Comparison of ENCODE assay signal across 1 cellular context in the genomic region with DNA sequence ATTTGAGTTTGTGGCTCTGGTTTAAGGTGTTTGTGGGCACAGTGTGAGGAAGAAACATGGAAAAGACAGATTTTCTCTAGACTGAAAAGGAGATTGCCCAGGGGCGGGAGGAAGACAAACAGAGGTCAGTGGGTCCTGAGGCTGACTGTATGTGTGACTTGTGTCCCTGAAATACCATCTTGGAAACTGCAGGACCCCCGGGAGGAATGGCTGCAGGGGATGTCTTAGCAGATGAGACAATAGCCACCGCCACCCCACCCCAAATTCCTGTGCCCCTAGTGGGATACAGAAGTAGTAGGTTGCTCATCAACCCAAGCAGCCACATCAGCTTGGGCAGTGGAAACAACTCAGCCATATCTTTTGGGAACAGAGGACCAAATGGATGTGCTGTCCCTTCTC.
TF ChIP-seq lines count a peak whose summit lies in the region.

No MANE protein-coding gene starts in this region.

TF ChIP-seq in HepG2, 621 proteins besides CTCF, POLR2A, EP300 and RAD21:
- TF ChIP-seq SOX6 (IDR thresholded peaks at IDR 0.05) = no peak
- TF ChIP-seq SOX6 (CRISPR knock-in tag; IDR thresholded peaks at IDR 0.05) = 0 out of 2 replicates have a peak, but pooled peaks have one; percentile 3
- TF ChIP-seq MATR3 (CRISPR knock-in tag; IDR thresholded peaks at IDR 0.05) = no peak
- TF ChIP-seq TAF1 (CRISPR knock-in tag; IDR thresholded peaks at IDR 0.05) = no peak
- TF ChIP-seq, protein P1, sequence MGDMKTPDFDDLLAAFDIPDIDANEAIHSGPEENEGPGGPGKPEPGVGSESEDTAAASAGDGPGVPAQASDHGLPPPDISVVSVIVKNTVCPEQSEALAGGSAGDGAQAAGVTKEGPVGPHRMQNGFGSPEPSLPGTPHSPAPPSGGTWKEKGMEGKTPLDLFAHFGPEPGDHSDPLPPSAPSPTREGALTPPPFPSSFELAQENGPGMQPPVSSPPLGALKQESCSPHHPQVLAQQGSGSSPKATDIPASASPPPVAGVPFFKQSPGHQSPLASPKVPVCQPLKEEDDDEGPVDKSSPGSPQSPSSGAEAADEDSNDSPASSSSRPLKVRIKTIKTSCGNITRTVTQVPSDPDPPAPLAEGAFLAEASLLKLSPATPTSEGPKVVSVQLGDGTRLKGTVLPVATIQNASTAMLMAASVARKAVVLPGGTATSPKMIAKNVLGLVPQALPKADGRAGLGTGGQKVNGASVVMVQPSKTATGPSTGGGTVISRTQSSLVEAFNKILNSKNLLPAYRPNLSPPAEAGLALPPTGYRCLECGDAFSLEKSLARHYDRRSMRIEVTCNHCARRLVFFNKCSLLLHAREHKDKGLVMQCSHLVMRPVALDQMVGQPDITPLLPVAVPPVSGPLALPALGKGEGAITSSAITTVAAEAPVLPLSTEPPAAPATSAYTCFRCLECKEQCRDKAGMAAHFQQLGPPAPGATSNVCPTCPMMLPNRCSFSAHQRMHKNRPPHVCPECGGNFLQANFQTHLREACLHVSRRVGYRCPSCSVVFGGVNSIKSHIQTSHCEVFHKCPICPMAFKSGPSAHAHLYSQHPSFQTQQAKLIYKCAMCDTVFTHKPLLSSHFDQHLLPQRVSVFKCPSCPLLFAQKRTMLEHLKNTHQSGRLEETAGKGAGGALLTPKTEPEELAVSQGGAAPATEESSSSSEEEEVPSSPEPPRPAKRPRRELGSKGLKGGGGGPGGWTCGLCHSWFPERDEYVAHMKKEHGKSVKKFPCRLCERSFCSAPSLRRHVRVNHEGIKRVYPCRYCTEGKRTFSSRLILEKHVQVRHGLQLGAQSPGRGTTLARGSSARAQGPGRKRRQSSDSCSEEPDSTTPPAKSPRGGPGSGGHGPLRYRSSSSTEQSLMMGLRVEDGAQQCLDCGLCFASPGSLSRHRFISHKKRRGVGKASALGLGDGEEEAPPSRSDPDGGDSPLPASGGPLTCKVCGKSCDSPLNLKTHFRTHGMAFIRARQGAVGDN (CRISPR knock-in tag; IDR thresholded peaks at IDR 0.05) = peak; percentile 2; the same call in 1 of the 2 replicates
- TF ChIP-seq, protein P2, sequence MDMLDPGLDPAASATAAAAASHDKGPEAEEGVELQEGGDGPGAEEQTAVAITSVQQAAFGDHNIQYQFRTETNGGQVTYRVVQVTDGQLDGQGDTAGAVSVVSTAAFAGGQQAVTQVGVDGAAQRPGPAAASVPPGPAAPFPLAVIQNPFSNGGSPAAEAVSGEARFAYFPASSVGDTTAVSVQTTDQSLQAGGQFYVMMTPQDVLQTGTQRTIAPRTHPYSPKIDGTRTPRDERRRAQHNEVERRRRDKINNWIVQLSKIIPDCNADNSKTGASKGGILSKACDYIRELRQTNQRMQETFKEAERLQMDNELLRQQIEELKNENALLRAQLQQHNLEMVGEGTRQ (IDR thresholded peaks at IDR 0.05; ENCODE audit: low read depth, low read length) = no peak
- TF ChIP-seq, protein P2 (CRISPR knock-in tag; IDR thresholded peaks at IDR 0.05; ENCODE audit: borderline replicate concordance) = 0 out of 2 replicates have a peak, but pooled peaks have one; percentile 10
- TF ChIP-seq ZNF772 (CRISPR knock-in tag; IDR thresholded peaks at IDR 0.05) = 0 out of 2 replicates have a peak, but pooled peaks have one; percentile 30
